Comparison of ENCODE assay signal across 16 cellular contexts in genomic region chr17:39924691-39925055, GRCh38. TPM values are rescaled to one million over a fixed set of nuclear protein-coding genes. Genes with fewer than 3 reads are reported as not detected.
DNase-seq lines count a peak whose midpoint lies in the region; ATAC-seq lines count a peak whose summit lies in the region.
"Had no signal": no experiment of that assay in that cellular context is flagged by ENCODE, and none has a peak within 500 bp of the region (broad histone marks: within the 10 kb centered on the region; RNA-seq: fewer than 3 reads in every experiment).

No MANE protein-coding gene starts in this region.

- POLR2A ChIA-PET in activated CD4-positive, alpha-beta memory T cell treated with anti-CD3 and anti-CD28 coated beads for 36 hours (lab: Charles Lee): interaction anchor here (0.9 kb wide), 1 partner anchor 16 kb away, joined by 3 read pairs; no protein-coding TSS in a partner anchor

- H3K27ac Mint-ChIP-seq in activated CD8-positive, alpha-beta memory T cell treated with anti-CD3 and anti-CD28 coated beads, Interleukin-2, amount 10 ng/mL, durations not matched to agents 7 days and 5 days: peak overlapping the region; percentile 98
- peak overlapping the region; percentile 90 for H3K27ac Mint-ChIP-seq in activated CD4-positive, alpha-beta memory T cell treated with anti-CD3 and anti-CD28 coated beads for 36 hours
- H3K27ac Mint-ChIP-seq in stimulated activated effector memory CD8-positive, alpha-beta T cell treated with anti-CD3 and anti-CD28 coated beads, Interleukin-12 subunit alpha, Interleukin-12 subunit beta, amount 100 ng/mL, for 72 hours: peak overlapping the region; percentile 95

- peaks cover 48% of the 10 kb centered on the region for H3K36me3 Mint-ChIP-seq in activated CD8-positive, alpha-beta memory T cell treated with anti-CD3 and anti-CD28 coated beads, Interleukin-2, amount 10 ng/mL, durations not matched to agents 7 days and 5 days
- H3K36me3 Mint-ChIP-seq in activated CD4-positive, alpha-beta memory T cell treated with anti-CD3 and anti-CD28 coated beads for 36 hours: peaks cover 27% of the 10 kb centered on the region
- H3K36me3 Mint-ChIP-seq in stimulated activated effector memory CD8-positive, alpha-beta T cell treated with anti-CD3 and anti-CD28 coated beads, Interleukin-12 subunit alpha, Interleukin-12 subunit beta, amount 100 ng/mL, for 72 hours: peaks cover 54% of the 10 kb centered on the region

- no peaks in the 10 kb centered on the region for H3K9me3 Mint-ChIP-seq in activated CD8-positive, alpha-beta memory T cell treated with anti-CD3 and anti-CD28 coated beads, Interleukin-2, amount 10 ng/mL, durations not matched to agents 7 days and 5 days (ENCODE audit: low read depth)
- H3K9me3 Mint-ChIP-seq in activated CD4-positive, alpha-beta memory T cell treated with anti-CD3 and anti-CD28 coated beads for 36 hours: no peaks in the 10 kb centered on the region
- H3K9me3 Mint-ChIP-seq in stimulated activated effector memory CD8-positive, alpha-beta T cell treated with anti-CD3 and anti-CD28 coated beads, Interleukin-12 subunit alpha, Interleukin-12 subunit beta, amount 100 ng/mL, for 72 hours: no peaks in the 10 kb centered on the region

- no peak for DNase-seq in activated CD8-positive, alpha-beta memory T cell treated with anti-CD3 and anti-CD28 coated beads, Interleukin-2, amount 10 ng/mL, durations not matched to agents 7 days and 5 days
- no peak for DNase-seq in activated CD8-positive, alpha-beta memory T cell treated with anti-CD3 and anti-CD28 coated beads, Interleukin-2, amount 50 U/mL, for 48 hours
- DNase-seq in activated CD4-positive, alpha-beta memory T cell treated with anti-CD3 and anti-CD28 coated beads for 36 hours: no peak
- no peak for DNase-seq in stimulated activated effector memory CD8-positive, alpha-beta T cell treated with anti-CD3 and anti-CD28 coated beads, Interleukin-12 subunit alpha, Interleukin-12 subunit beta, amount 100 ng/mL, for 72 hours (ENCODE audit: low spot score in 2 of 2)
- no peak for DNase-seq in kidney glomerular epithelial cell (lab: John Stamatoyannopoulos, UW)
- DNase-seq in NCI-H526 (lab: John Stamatoyannopoulos, UW): no peak
- DNase-seq: activated CD4-positive, CD25-positive, alpha-beta regulatory T cell; DMS79; kidney; NCI-H1694; NCI-H774 had no signal

- CTCF ChIA-PET in activated CD8-positive, alpha-beta memory T cell treated with anti-CD3 and anti-CD28 coated beads, Interleukin-2, amount 10 ng/mL, durations not matched to agents 7 days and 5 days (lab: Charles Lee): interaction anchor here (0.7 to 1.4 kb wide), 4 partner anchors 29 to 398 kb away, joined by 3 to 4 read pairs (median 3); no protein-coding TSS in a partner anchor
- CTCF ChIA-PET in activated CD4-positive, alpha-beta memory T cell treated with anti-CD3 and anti-CD28 coated beads for 36 hours (lab: Charles Lee): no interaction called here

- H3K9me3 ChIP-seq in iPS-18c (ENCODE audit: control insufficient read depth, insufficient read depth, low read length): peaks cover 3% of the 10 kb centered on the region

- peak overlapping the region; percentile 88 for H3K4me3 Mint-ChIP-seq in activated CD8-positive, alpha-beta memory T cell treated with anti-CD3 and anti-CD28 coated beads, Interleukin-2, amount 10 ng/mL, durations not matched to agents 7 days and 5 days
- no peak overlapping the region for H3K4me3 Mint-ChIP-seq in activated CD4-positive, alpha-beta memory T cell treated with anti-CD3 and anti-CD28 coated beads for 36 hours
- H3K4me3 Mint-ChIP-seq in stimulated activated effector memory CD8-positive, alpha-beta T cell treated with anti-CD3 and anti-CD28 coated beads, Interleukin-12 subunit alpha, Interleukin-12 subunit beta, amount 100 ng/mL, for 72 hours: peak overlapping the region; percentile 79

- H3K4me3 ChIP-seq in iPS-18c (ENCODE audit: insufficient read depth, low read depth, low read length): 0 out of 2 replicates have a peak overlapping the region, but pooled peaks have one; percentile 3
- H3K4me3 ChIP-seq: smooth muscle cell had no signal

- intact Hi-C loops in activated CD4-positive, alpha-beta memory T cell treated with anti-CD3 and anti-CD28 coated beads for 36 hours (cut with micrococcal nuclease): loop anchor here (5.0 to 10.0 kb wide), 2 partner anchors 152 to 460 kb away; partner anchors contain the start of gene CDK12

- ATAC-seq in activated CD8-positive, alpha-beta memory T cell treated with anti-CD3 and anti-CD28 coated beads, Interleukin-2, amount 10 ng/mL, durations not matched to agents 7 days and 5 days: no peak
- ATAC-seq in stimulated activated effector memory CD8-positive, alpha-beta T cell treated with anti-CD3 and anti-CD28 coated beads, Interleukin-12 subunit alpha, Interleukin-12 subunit beta, amount 100 ng/mL, for 72 hours: no peak
- no peak for ATAC-seq in GM19328 (IDR thresholded peaks at IDR 0.05; ENCODE audit: unreplicated experiment)

- H3K4me1 Mint-ChIP-seq in activated CD8-positive, alpha-beta memory T cell treated with anti-CD3 and anti-CD28 coated beads, Interleukin-2, amount 10 ng/mL, durations not matched to agents 7 days and 5 days: peaks cover 82% of the 10 kb centered on the region
- H3K4me1 Mint-ChIP-seq in activated CD4-positive, alpha-beta memory T cell treated with anti-CD3 and anti-CD28 coated beads for 36 hours (ENCODE audit: low read depth): peaks cover 76% of the 10 kb centered on the region
- H3K4me1 Mint-ChIP-seq in stimulated activated effector memory CD8-positive, alpha-beta T cell treated with anti-CD3 and anti-CD28 coated beads, Interleukin-12 subunit alpha, Interleukin-12 subunit beta, amount 100 ng/mL, for 72 hours: peaks cover 80% of the 10 kb centered on the region

- H3K27me3 Mint-ChIP-seq in activated CD8-positive, alpha-beta memory T cell treated with anti-CD3 and anti-CD28 coated beads, Interleukin-2, amount 10 ng/mL, durations not matched to agents 7 days and 5 days: no peaks in the 10 kb centered on the region
- no peaks in the 10 kb centered on the region for H3K27me3 Mint-ChIP-seq in activated CD4-positive, alpha-beta memory T cell treated with anti-CD3 and anti-CD28 coated beads for 36 hours

RNA-seq across cellular contexts. Expression of gene ORMDL3, which starts 2.7 kb away (rescaled TPM):
- 100 to 1,000 TPM; 111 to 131 TPM for total RNA-seq in activated CD8-positive, alpha-beta memory T cell treated with anti-CD3 and anti-CD28 coated beads, Interleukin-2, amount 10 ng/mL, durations not matched to agents 7 days and 5 days
- total RNA-seq in activated CD4-positive, alpha-beta memory T cell treated with anti-CD3 and anti-CD28 coated beads for 36 hours: 10 to 100 TPM; 53.7 to 58.3 TPM

RNA-seq across cellular contexts. Expression of gene LRRC3C, which starts 2.9 kb away (rescaled TPM):
- total RNA-seq in activated CD8-positive, alpha-beta memory T cell treated with anti-CD3 and anti-CD28 coated beads, Interleukin-2, amount 10 ng/mL, durations not matched to agents 7 days and 5 days: not detected
- not detected for total RNA-seq in activated CD4-positive, alpha-beta memory T cell treated with anti-CD3 and anti-CD28 coated beads for 36 hours
- total RNA-seq: dermis microvascular lymphatic vessel endothelial cell, kidney, smooth muscle cell, urinary bladder had no signal

RNA-seq across cellular contexts. Expression of gene GSDMB, which starts 6.2 kb away (rescaled TPM):
- total RNA-seq in activated CD8-positive, alpha-beta memory T cell treated with anti-CD3 and anti-CD28 coated beads, Interleukin-2, amount 10 ng/mL, durations not matched to agents 7 days and 5 days: 10 to 100 TPM; 37.8 to 51.0 TPM
- total RNA-seq in activated CD4-positive, alpha-beta memory T cell treated with anti-CD3 and anti-CD28 coated beads for 36 hours: 10 to 100 TPM; 26.4 to 30.2 TPM

RNA-seq across cellular contexts. Expression of gene GSDMA, which starts 38.1 kb away (rescaled TPM):
- not detected for total RNA-seq in activated CD8-positive, alpha-beta memory T cell treated with anti-CD3 and anti-CD28 coated beads, Interleukin-2, amount 10 ng/mL, durations not matched to agents 7 days and 5 days
- total RNA-seq in activated CD4-positive, alpha-beta memory T cell treated with anti-CD3 and anti-CD28 coated beads for 36 hours: under 1 TPM; 0.64 to 0.87 TPM
- total RNA-seq: dermis microvascular lymphatic vessel endothelial cell had no signal

RNA-seq across cellular contexts. Expression of gene PSMD3, which starts 55.9 kb away (rescaled TPM):
- total RNA-seq in activated CD8-positive, alpha-beta memory T cell treated with anti-CD3 and anti-CD28 coated beads, Interleukin-2, amount 10 ng/mL, durations not matched to agents 7 days and 5 days: 100 to 1,000 TPM; 106 to 138 TPM
- total RNA-seq in activated CD4-positive, alpha-beta memory T cell treated with anti-CD3 and anti-CD28 coated beads for 36 hours: 100 to 1,000 TPM; 120 to 124 TPM
